Comparison of ENCODE assay signal across 17 cellular contexts in genomic region chr12:9682508-9682907, GRCh38. TPM values are rescaled to one million over a fixed set of nuclear protein-coding genes. Genes with fewer than 3 reads are reported as not detected.
"Had no signal": no experiment of that assay in that cellular context is flagged by ENCODE, and none has a peak within 500 bp of the region (broad histone marks: within the 10 kb centered on the region; RNA-seq: fewer than 3 reads in every experiment).

No MANE protein-coding gene starts in this region.

RNA-seq across cellular contexts. Expression of gene CLEC2D, which starts 13.0 kb away (rescaled TPM):
- total RNA-seq: ascending aorta had no signal

RNA-seq across cellular contexts. Expression of gene CLECL1, which starts 50.4 kb away (rescaled TPM):
- total RNA-seq: ascending aorta, cardiac muscle cell, cerebellum, endothelial cell of umbilical vein, fibroblast of lung, fibroblast of villous mesenchyme, gastroesophageal sphincter, hepatocyte, left ventricle myocardium superior, lung microvascular endothelial cell, pulmonary artery endothelial cell, right atrium auricular region, smooth muscle cell, testis, urinary bladder had no signal
- polyA plus RNA-seq: cardiac muscle cell, endothelial cell of umbilical vein, fibroblast of lung, hepatocyte, keratinocyte, SK-N-SH, smooth muscle cell had no signal
